Comparison of ENCODE assay signal across 11 cellular contexts in the genomic region with DNA sequence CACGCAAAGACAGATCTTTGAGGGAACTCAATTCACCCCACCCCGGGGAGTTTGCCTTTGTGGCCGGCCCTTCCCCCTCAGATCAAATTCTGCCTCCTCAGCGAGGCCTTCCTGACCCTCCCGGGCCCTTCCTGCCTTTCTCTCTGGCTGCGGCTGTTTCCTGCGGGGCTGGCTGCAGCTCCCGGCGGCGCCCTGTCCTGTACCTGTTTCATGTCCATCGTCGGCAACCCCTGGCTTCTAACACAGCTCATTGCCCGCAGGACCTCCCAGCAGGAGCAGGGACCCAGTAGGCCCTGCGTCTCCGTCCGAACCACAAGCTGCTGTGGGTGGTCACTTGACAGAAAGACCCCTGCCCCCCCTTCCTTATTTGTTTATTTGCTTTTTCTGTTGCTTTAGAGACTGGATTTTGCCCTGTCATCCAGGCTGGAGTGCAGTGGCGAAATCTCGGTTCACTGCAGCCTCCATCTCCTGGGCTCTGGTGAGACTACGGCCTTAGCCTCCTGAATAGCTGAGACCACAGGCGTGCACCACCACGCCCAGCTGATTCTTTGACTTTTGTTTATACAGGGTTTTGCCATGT. TPM values are rescaled to one million over a fixed set of nuclear protein-coding genes. Genes with fewer than 3 reads are reported as not detected.
DNase-seq lines count a peak whose midpoint lies in the region; ATAC-seq and TF ChIP-seq lines count a peak whose summit lies in the region.
"Had no signal": no experiment of that assay in that cellular context is flagged by ENCODE, and none has a peak within 500 bp of the region (broad histone marks: within the 10 kb centered on the region; RNA-seq: fewer than 3 reads in every experiment).

No MANE protein-coding gene starts in this region.

- H3K27me3 Mint-ChIP-seq in chondrocyte (ENCODE audit: low read depth): no peaks in the 10 kb centered on the region

- ATAC-seq in gastrocnemius medialis (peak; percentile 52 to 66), HG02759 (IDR thresholded peaks at IDR 0.05; ENCODE audit: unreplicated experiment) (no peak), GM19463 (IDR thresholded peaks at IDR 0.05; ENCODE audit: unreplicated experiment) (no peak)
- ATAC-seq: stimulated activated effector memory CD8-positive, alpha-beta T cell treated with anti-CD3 and anti-CD28 coated beads, Interleukin-12 subunit alpha, Interleukin-12 subunit beta, amount 100 ng/mL, for 72 hours had no signal

- H3K4me3 ChIP-seq in HUES48 (ENCODE audit: low read depth, low read length): no peak overlapping the region
- H3K4me3 ChIP-seq in gastrocnemius medialis: peak overlapping the region in 1 of 4 donors; percentile 11

- TF ChIP-seq POLR2A in gastrocnemius medialis (IDR thresholded peaks at IDR 0.05): no peak

- H3K4me1 ChIP-seq in HUES48 (ENCODE audit: control insufficient read depth, insufficient read depth, low read length) (peaks cover 22% of the 10 kb centered on the region), gastrocnemius medialis (peaks cover 8 to 23% of the 10 kb centered on the region in 2 donors)

- no peak for TF ChIP-seq CTCF in chondrocyte (IDR thresholded peaks at IDR 0.05)
- TF ChIP-seq CTCF in gastrocnemius medialis (IDR thresholded peaks at IDR 0.05 in 4 of 5, conservative IDR thresholded peaks at IDR 0.05 in 1 of 5): no peak

- H3K27ac ChIP-seq in HUES48 (ENCODE audit: low read depth, low read length) (peak overlapping the region; percentile 62), gastrocnemius medialis (peak overlapping the region; percentile 25 to 65 (median 61)), caudate nucleus (ENCODE audit: low read depth, low read length) (no peak overlapping the region)

- H3K27me3 ChIP-seq in HUES48 (ENCODE audit: control insufficient read depth, insufficient read depth, low read length) (no peaks in the 10 kb centered on the region), gastrocnemius medialis (no peaks in the 10 kb centered on the region)

- H3K36me3 Mint-ChIP-seq in chondrocyte (ENCODE audit: low read depth): no peaks in the 10 kb centered on the region
- H3K36me3 Mint-ChIP-seq: stimulated activated effector memory CD8-positive, alpha-beta T cell treated with anti-CD3 and anti-CD28 coated beads, Interleukin-12 subunit alpha, Interleukin-12 subunit beta, amount 100 ng/mL, for 72 hours had no signal

- H3K4me3 Mint-ChIP-seq in chondrocyte (ENCODE audit: unreplicated experiment): peak overlapping the region; percentile 26
- H3K4me3 Mint-ChIP-seq: stimulated activated effector memory CD8-positive, alpha-beta T cell treated with anti-CD3 and anti-CD28 coated beads, Interleukin-12 subunit alpha, Interleukin-12 subunit beta, amount 100 ng/mL, for 72 hours had no signal

- DNase-seq in chondrocyte (ENCODE audit: low spot score) (no peak), iris pigment epithelial cell (ENCODE audit: low read depth) (peak; percentile 35), gastrocnemius medialis (no peak), caudate nucleus (lab: John Stamatoyannopoulos, UW) (no peak), activated gamma-delta T cell (lab: John Stamatoyannopoulos, UW) (no peak)
- DNase-seq: NCI-H2081 treated with DMSO at 0.1 percent for 48 hours, small intestine had no signal

- H3K27ac Mint-ChIP-seq in chondrocyte (ENCODE audit: unreplicated experiment): peak overlapping the region; percentile 78
- H3K27ac Mint-ChIP-seq: stimulated activated effector memory CD8-positive, alpha-beta T cell treated with anti-CD3 and anti-CD28 coated beads, Interleukin-12 subunit alpha, Interleukin-12 subunit beta, amount 100 ng/mL, for 72 hours had no signal

- H3K4me1 Mint-ChIP-seq in chondrocyte (ENCODE audit: low read depth): peaks cover 25% of the 10 kb centered on the region
- H3K4me1 Mint-ChIP-seq: stimulated activated effector memory CD8-positive, alpha-beta T cell treated with anti-CD3 and anti-CD28 coated beads, Interleukin-12 subunit alpha, Interleukin-12 subunit beta, amount 100 ng/mL, for 72 hours had no signal

- no peaks in the 10 kb centered on the region for H3K9me3 Mint-ChIP-seq in chondrocyte (ENCODE audit: low read depth)
- H3K9me3 Mint-ChIP-seq: stimulated activated effector memory CD8-positive, alpha-beta T cell treated with anti-CD3 and anti-CD28 coated beads, Interleukin-12 subunit alpha, Interleukin-12 subunit beta, amount 100 ng/mL, for 72 hours had no signal

- in situ Hi-C loops in gastrocnemius medialis (cut with MboI; ENCODE audit: low sequenced_read_pairs in 4 of 4): no loop called here

- H3K36me3 ChIP-seq in HUES48 (ENCODE audit: control insufficient read depth, insufficient read depth, low read length): no peaks in the 10 kb centered on the region; the same call in 1 of the 2 replicates
- no peaks in the 10 kb centered on the region for H3K36me3 ChIP-seq in gastrocnemius medialis

- peak overlapping the region; percentile 5; the same call in 1 of the 2 replicates for H3K9ac ChIP-seq in HUES48 (ENCODE audit: low read depth, low read length)

- intact Hi-C loops in gastrocnemius medialis (cut with DNase I; ENCODE audit: low total_unique reads): loop anchor here (10.0 kb wide), 1 partner anchor 485 kb away; the partner anchor contains the start of gene FAM174C

- H3K9me3 ChIP-seq in HUES48 (ENCODE audit: control insufficient read depth, insufficient read depth, low read length) (no peaks in the 10 kb centered on the region), gastrocnemius medialis (no peaks in the 10 kb centered on the region)

RNA-seq across cellular contexts. Expression of gene PTBP1, which starts 7.7 kb away (rescaled TPM):
- total RNA-seq in chondrocyte (281 to 343 TPM (median 285 TPM) in 3 replicates), gastrocnemius medialis (10 to 100 TPM; 29.8 to 51.7 (median 36.7) TPM)

RNA-seq across cellular contexts. Expression of gene PLPPR3, which starts 32.2 kb away (rescaled TPM):
- total RNA-seq in chondrocyte (5.4 to 6.8 TPM (median 6.0 TPM) in 3 replicates), gastrocnemius medialis (not detected)

RNA-seq across cellular contexts. Expression of gene AZU1, which starts 38.1 kb away (rescaled TPM):
- 0.37 to 0.51 TPM in 2 of 3 replicates, not detected in the other for total RNA-seq in chondrocyte
- not detected for total RNA-seq in gastrocnemius medialis

RNA-seq across cellular contexts. Expression of gene MISP, which starts 38.7 kb away (rescaled TPM):
- total RNA-seq in chondrocyte: 1.5 to 2.2 TPM (median 1.6 TPM) in 3 replicates
- 1 to 10 TPM in 1 of 4 donors, not detected in 3; 1.2 TPM for total RNA-seq in gastrocnemius medialis

RNA-seq across cellular contexts. Expression of gene PRTN3, which starts 51.2 kb away (rescaled TPM):
- total RNA-seq in chondrocyte (not detected in 3 replicates), gastrocnemius medialis (under 1 TPM in 1 of 4 donors, not detected in 3; 0.51 TPM)

Comparison
In these comparisons a context has a peak if more than half of its experiments do, and no peak if none do; other contexts are left out.
1. ATAC-seq: peak in gastrocnemius medialis (2 of 2); none in HG02759 (single experiment) and GM19463 (single experiment).